ENCODE assay signal across 8 cellular contexts in the genomic region with DNA sequence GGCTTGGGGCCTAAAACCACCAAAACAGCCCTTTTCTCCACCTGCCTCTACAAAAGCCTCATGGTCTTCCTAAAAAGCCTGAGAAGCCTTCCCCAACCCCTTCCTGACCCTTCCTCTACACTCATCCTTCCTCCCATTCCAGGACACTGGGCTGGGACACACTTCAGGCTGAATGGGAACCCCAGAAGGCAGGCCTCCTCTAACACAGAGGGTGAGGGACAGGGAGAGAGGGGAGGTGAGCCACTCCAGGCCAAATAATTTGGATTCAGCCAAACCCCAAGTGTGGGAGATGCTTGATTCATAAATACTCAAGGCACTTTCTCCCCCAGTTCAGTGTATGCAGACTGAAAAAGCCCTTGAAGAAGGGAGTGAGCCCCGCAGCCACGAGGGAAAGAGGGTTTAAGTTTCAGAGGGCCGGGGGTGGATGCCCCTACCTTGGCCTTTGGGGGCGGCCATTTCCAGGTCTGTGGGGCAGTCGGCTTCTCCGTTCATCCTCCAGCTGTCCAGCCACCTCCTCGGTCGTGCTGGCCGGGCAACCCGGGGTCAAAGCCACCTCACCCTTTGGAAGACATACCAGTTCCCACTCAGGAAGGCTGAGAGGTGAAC. TPM values are rescaled to one million over a fixed set of nuclear protein-coding genes. Genes with fewer than 3 reads are reported as not detected.
DNase-seq lines count a peak whose midpoint lies in the region; ATAC-seq and TF ChIP-seq lines count a peak whose summit lies in the region.

No MANE protein-coding gene starts in this region.

- in situ Hi-C loops in KBM-7 (cut with MboI; ENCODE audit: low pct_unique_long_range_greater_than_20kb, low sequenced_read_pairs) (loop anchor here (10.0 kb wide), 1 partner anchor 107 kb away; the partner anchor contains the start of gene SLC25A39), GM13977 (cut with MboI; ENCODE audit: low pct_unique_long_range_greater_than_20kb, low sequenced_read_pairs, unreplicated experiment) (loop anchor here (25.0 kb wide), 1 partner anchor 294 kb away; the partner anchor contains the start of gene GPATCH8)

- intact Hi-C loops in natural killer cell (cut with micrococcal nuclease): loop anchor here (2.0 to 10.0 kb wide), 2 partner anchors 31 to 287 kb away; partner anchors contain the start of genes GPATCH8 and TMUB2

- no peaks in the 10 kb centered on the region for H3K27me3 ChIP-seq in BJ (ENCODE audit: control insufficient read depth, insufficient read depth, low read length)

- H3K4me3 Mint-ChIP-seq in chondrocyte (ENCODE audit: unreplicated experiment) (peak overlapping the region; percentile 70), natural killer cell (peak overlapping the region; percentile 70)

- H3K36me3 Mint-ChIP-seq in chondrocyte (ENCODE audit: low read depth): peaks cover 22% of the 10 kb centered on the region
- no peaks in the 10 kb centered on the region for H3K36me3 Mint-ChIP-seq in natural killer cell

- ATAC-seq in natural killer cell (no peak), GM21447 (IDR thresholded peaks at IDR 0.05; ENCODE audit: unreplicated experiment) (no peak)

- peaks cover 32% of the 10 kb centered on the region for H3K36me3 ChIP-seq in BJ (ENCODE audit: control insufficient read depth, insufficient read depth, low read length)

- CTCF ChIA-PET in BJ (lab: Yijun Ruan, JAX): interaction anchor here (1.0 to 2.7 kb wide), 7 partner anchors 8 to 128 kb away, joined by 3 to 12 read pairs (median 6); partner anchors contain the start of genes GRN, SLC25A39 and TMUB2

- H3K27me3 Mint-ChIP-seq in chondrocyte (ENCODE audit: low read depth) (no peaks in the 10 kb centered on the region), natural killer cell (ENCODE audit: low read depth in 2 of 2) (no peaks in the 10 kb centered on the region)

- no peak overlapping the region for H3K27ac Mint-ChIP-seq in chondrocyte (ENCODE audit: unreplicated experiment)
- H3K27ac Mint-ChIP-seq in natural killer cell: peak overlapping the region; percentile 72 to 77

- POLR2A ChIA-PET in BJ (lab: Charles Lee): interaction anchor here (0.6 to 1.0 kb wide), 4 partner anchors 31 to 370 kb away, joined by 3 to 8 read pairs (median 6); partner anchors contain the start of gene TMUB2

- H3K4me3 ChIP-seq in BJ (ENCODE audit: low read depth, low read length): peak overlapping the region; percentile 45

- H3K9me3 Mint-ChIP-seq in chondrocyte (ENCODE audit: low read depth): no peaks in the 10 kb centered on the region
- no peaks in the 10 kb centered on the region for H3K9me3 Mint-ChIP-seq in natural killer cell

- TF ChIP-seq CTCF in BJ (IDR thresholded peaks at IDR 0.05; ENCODE audit: insufficient read depth, low read depth, low read length): no peak
- TF ChIP-seq CTCF in chondrocyte (IDR thresholded peaks at IDR 0.05): no peak
- TF ChIP-seq CTCF in natural killer cell (IDR thresholded peaks at IDR 0.05): no peak
- TF ChIP-seq CTCF in GM13977 (IDR thresholded peaks at IDR 0.05; ENCODE audit: extremely low read depth, insufficient read depth, missing control alignments): no peak

- H3K4me1 Mint-ChIP-seq in chondrocyte (ENCODE audit: low read depth): peaks cover 29% of the 10 kb centered on the region
- H3K4me1 Mint-ChIP-seq in natural killer cell: peaks cover 40 to 60% of the 10 kb centered on the region in 2 donors

- no peak for DNase-seq in BJ (ENCODE audit: low read depth)
- peak; percentile 34 for DNase-seq in KBM-7
- no peak for DNase-seq in chondrocyte (ENCODE audit: low spot score)
- DNase-seq in natural killer cell: no peak
- no peak for DNase-seq in T-helper 9 cell
- no peak for DNase-seq in GM13977 (ENCODE audit: low spot score)
- no peak for DNase-seq in cerebellar cortex (ENCODE audit: low spot score)

RNA-seq across cellular contexts. Expression of gene UBTF, which starts 1.6 kb away (rescaled TPM):
- 19.8 and 21.1 TPM in 2 replicates for polyA plus RNA-seq in BJ (2011; rRNA removed)
- 18.7 TPM in 2 replicates for polyA minus RNA-seq in BJ (2011; rRNA and poly(A)+ RNA removed)
- total RNA-seq in chondrocyte (62.1 to 108 TPM (median 62.9 TPM) in 3 replicates), natural killer cell (100 to 1,000 TPM; 132 to 169 (median 168) TPM)

RNA-seq across cellular contexts. Expression of gene ATXN7L3, which starts 18.2 kb away (rescaled TPM):
- polyA plus RNA-seq in BJ (2011; rRNA removed): 47.0 and 53.9 TPM in 2 replicates
- 35.2 and 50.0 TPM in 2 replicates for polyA minus RNA-seq in BJ (2011; rRNA and poly(A)+ RNA removed)
- 79.7 to 100 TPM (median 93.4 TPM) in 3 replicates for total RNA-seq in chondrocyte
- 100 to 1,000 TPM in 2 of 3 donors, 10 to 100 TPM in 1; 87.6 to 112 (median 109) TPM for total RNA-seq in natural killer cell

RNA-seq across cellular contexts. Expression of gene TMUB2, which starts 31.1 kb away (rescaled TPM):
- 43.8 and 64.0 TPM in 2 replicates for polyA plus RNA-seq in BJ (2011; rRNA removed)
- polyA minus RNA-seq in BJ (2011; rRNA and poly(A)+ RNA removed): 23.4 and 24.8 TPM in 2 replicates
- total RNA-seq in chondrocyte (34.8 to 37.3 TPM (median 35.9 TPM) in 3 replicates), natural killer cell (10 to 100 TPM; 40.4 to 48.2 (median 41.0) TPM)

RNA-seq across cellular contexts. Expression of gene ASB16, which starts 47.3 kb away (rescaled TPM):
- 0.04 TPM in 1 of 2 replicates, not detected in the other for polyA plus RNA-seq in BJ (2011; rRNA removed)
- polyA minus RNA-seq in BJ (2011; rRNA and poly(A)+ RNA removed): 0.10 TPM in 1 of 2 replicates, not detected in the other
- total RNA-seq in chondrocyte (not detected in 3 replicates), natural killer cell (not detected)

RNA-seq across cellular contexts. Expression of gene SLC4A1, which starts 50.1 kb away (rescaled TPM):
- polyA plus RNA-seq in BJ (2011; rRNA removed): not detected in 2 replicates
- not detected in 2 replicates for polyA minus RNA-seq in BJ (2011; rRNA and poly(A)+ RNA removed)
- total RNA-seq in chondrocyte: not detected in 3 replicates
- not detected for total RNA-seq in natural killer cell
